14 cellular contexts compared by ENCODE assay signal in genomic region chr9:35792044-35792813, GRCh38. TPM values are rescaled to one million over a fixed set of nuclear protein-coding genes. Genes with fewer than 3 reads are reported as not detected.
DNase-seq lines count a peak whose midpoint lies in the region; ATAC-seq and TF ChIP-seq lines count a peak whose summit lies in the region.
"Had no signal": no experiment of that assay in that cellular context is flagged by ENCODE, and none has a peak within 500 bp of the region (broad histone marks: within the 10 kb centered on the region; RNA-seq: fewer than 3 reads in every experiment).

No MANE protein-coding gene starts in this region.

- CTCF ChIA-PET in naive thymus-derived CD4-positive, alpha-beta T cell (lab: Charles Lee): interaction anchor here (0.7 to 2.8 kb wide), 3 partner anchors 45 to 90 kb away, joined by 3 to 18 read pairs (median 4); no protein-coding TSS in a partner anchor

- 82 to 89% methylated on average over 11 of the region's 33 CpGs for WGBS in esophagus squamous epithelium, 2 donors
- 92% methylated on average over 31 of the region's 33 CpGs; no CpG with 5 or more reads in 1 of the 2 donors for WGBS in transverse colon (ENCODE audit: low coverage in 1 of 2), 2 donors

- H3K36me3 ChIP-seq in Peyer's patch (no peaks in the 10 kb centered on the region), esophagus squamous epithelium (no peaks in the 10 kb centered on the region), transverse colon (no peaks in the 10 kb centered on the region)
- peaks cover 0 to 4% (median 0%) of the 10 kb centered on the region in 3 experiments for H3K36me3 ChIP-seq in naive thymus-derived CD4-positive, alpha-beta T cell (ENCODE audit: control insufficient read depth in 2 of 3, insufficient read depth in 3 of 3, low read length in 3 of 3)

- TF ChIP-seq EP300 in transverse colon (IDR thresholded peaks at IDR 0.05; ENCODE audit: low read depth): no peak

- no peak for TF ChIP-seq CTCF in Peyer's patch (IDR thresholded peaks at IDR 0.05)
- no peak for TF ChIP-seq CTCF in esophagus squamous epithelium (IDR thresholded peaks at IDR 0.05)
- TF ChIP-seq CTCF in neural crest cell (conservative IDR thresholded peaks at IDR 0.05): no peak
- TF ChIP-seq CTCF in transverse colon (IDR thresholded peaks at IDR 0.05): no peak

- H3K4me1 ChIP-seq in Peyer's patch (peaks cover 0 to 27% (median 0%) of the 10 kb centered on the region in 4 donors), esophagus squamous epithelium (peaks cover 5 to 43% (median 18%) of the 10 kb centered on the region in 3 donors), transverse colon (peaks cover 0 to 36% (median 12%) of the 10 kb centered on the region in 4 donors)
- no peaks in the 10 kb centered on the region for H3K4me1 ChIP-seq in naive thymus-derived CD4-positive, alpha-beta T cell (ENCODE audit: control insufficient read depth in 2 of 2, insufficient read depth in 2 of 2, low read length in 2 of 2)

- H3K27me3 Mint-ChIP-seq in neural crest cell (ENCODE audit: low read depth): no peaks in the 10 kb centered on the region
- H3K27me3 Mint-ChIP-seq in naive thymus-derived CD4-positive, alpha-beta T cell: no peaks in the 10 kb centered on the region
- H3K27me3 Mint-ChIP-seq: activated naive CD8-positive, alpha-beta T cell had no signal

- H3K9me3 ChIP-seq in Peyer's patch (no peaks in the 10 kb centered on the region), esophagus squamous epithelium (no peaks in the 10 kb centered on the region), transverse colon (no peaks in the 10 kb centered on the region)
- H3K9me3 ChIP-seq in naive thymus-derived CD4-positive, alpha-beta T cell (ENCODE audit: control insufficient read depth in 2 of 3, low read length in 3 of 3): no peaks in the 10 kb centered on the region

- POLR2A ChIA-PET in naive thymus-derived CD4-positive, alpha-beta T cell (lab: Charles Lee): no interaction called here

- in situ Hi-C loops in transverse colon (cut with MboI; ENCODE audit: low pct_ligation_motif_present in 1 of 4, low pct_unique_long_range_greater_than_20kb in 1 of 4, low sequenced_read_pairs in 3 of 4): loop anchor here in 2 of 4 donors (10.0 kb wide), 2 partner anchors 93 to 103 kb away; no protein-coding TSS in a partner anchor

- H3K4me1 Mint-ChIP-seq in neural crest cell: peaks cover 31% of the 10 kb centered on the region
- peaks cover 6 to 21% (median 13%) of the 10 kb centered on the region in 7 donors for H3K4me1 Mint-ChIP-seq in naive thymus-derived CD4-positive, alpha-beta T cell

- H3K27me3 ChIP-seq in Peyer's patch (no peaks in the 10 kb centered on the region), esophagus squamous epithelium (peaks cover 0 to 27% (median 0%) of the 10 kb centered on the region in 4 donors), transverse colon (no peaks in the 10 kb centered on the region)
- no peaks in the 10 kb centered on the region for H3K27me3 ChIP-seq in naive thymus-derived CD4-positive, alpha-beta T cell (ENCODE audit: control insufficient read depth in 2 of 2, insufficient read depth in 2 of 2, low read length in 2 of 2)

- H3K36me3 Mint-ChIP-seq in neural crest cell (ENCODE audit: low read depth): no peaks in the 10 kb centered on the region
- peaks cover 0 to 11% (median 4%) of the 10 kb centered on the region in 5 donors for H3K36me3 Mint-ChIP-seq in naive thymus-derived CD4-positive, alpha-beta T cell

- H3K27ac ChIP-seq in Peyer's patch (peak overlapping the region; percentile 7 to 76 (median 48)), esophagus squamous epithelium (peak overlapping the region; percentile 67 to 89 (median 74)), transverse colon (peak overlapping the region; percentile 66 to 89 (median 73))
- no peak overlapping the region for H3K27ac ChIP-seq in naive thymus-derived CD4-positive, alpha-beta T cell (ENCODE audit: low read depth, low read length)

- intact Hi-C loops in esophagus squamous epithelium (cut with DNase I) (loop anchor here (5.0 kb wide), 1 partner anchor 90 kb away; no protein-coding TSS in a partner anchor), transverse colon (cut with DNase I; ENCODE audit: low total_unique reads) (no loop called here)
- intact Hi-C loops in naive thymus-derived CD4-positive, alpha-beta T cell (cut with micrococcal nuclease): no loop called here

- DNase-seq in Peyer's patch (no peak), esophagus squamous epithelium (lab: John Stamatoyannopoulos, UW) (no peak), neural crest cell (ENCODE audit: low read depth, low spot score) (no peak), transverse colon (no peak)
- no peak for DNase-seq in naive thymus-derived CD4-positive, alpha-beta T cell
- DNase-seq: activated CD4-positive, alpha-beta T cell treated with anti-CD3 and anti-CD28 coated beads, Interleukin-2, amount 50 U/mL, for 48 hours; Calu3; effector memory CD4-positive, alpha-beta T cell; NCI-H1930; T-helper 1 cell had no signal

- TF ChIP-seq POLR2A in Peyer's patch (IDR thresholded peaks at IDR 0.05): no peak
- no peak for TF ChIP-seq POLR2A in esophagus squamous epithelium (IDR thresholded peaks at IDR 0.05)
- TF ChIP-seq POLR2A in transverse colon (IDR thresholded peaks at IDR 0.05): no peak

- no peaks in the 10 kb centered on the region for H3K9me3 Mint-ChIP-seq in neural crest cell
- H3K9me3 Mint-ChIP-seq in naive thymus-derived CD4-positive, alpha-beta T cell: no peaks in the 10 kb centered on the region

- H3K4me3 Mint-ChIP-seq in neural crest cell: peak overlapping the region; percentile 25
- no peak overlapping the region for H3K4me3 Mint-ChIP-seq in naive thymus-derived CD4-positive, alpha-beta T cell
- H3K4me3 Mint-ChIP-seq: activated naive CD8-positive, alpha-beta T cell had no signal

- no peak for ATAC-seq in naive thymus-derived CD4-positive, alpha-beta T cell
- no peak for ATAC-seq in GM21447 (IDR thresholded peaks at IDR 0.05; ENCODE audit: unreplicated experiment)
- no peak for ATAC-seq in GM21529 (IDR thresholded peaks at IDR 0.05; ENCODE audit: unreplicated experiment)
- ATAC-seq in HG03354 (IDR thresholded peaks at IDR 0.05; ENCODE audit: poor library complexity, severe bottlenecking, unreplicated experiment): no peak

- H3K4me3 ChIP-seq in Peyer's patch (peak overlapping the region; percentile 20 to 55 (median 38)), esophagus squamous epithelium (peak overlapping the region; percentile 22 to 74 (median 50)), transverse colon (peak overlapping the region in 3 of 4 donors; percentile 41 to 55 (median 43))
- H3K4me3 ChIP-seq in naive thymus-derived CD4-positive, alpha-beta T cell (ENCODE audit: low read length): no peak overlapping the region

- no peak overlapping the region for H3K27ac Mint-ChIP-seq in neural crest cell (ENCODE audit: unreplicated experiment)
- H3K27ac Mint-ChIP-seq in naive thymus-derived CD4-positive, alpha-beta T cell: no peak overlapping the region
- H3K27ac Mint-ChIP-seq: activated naive CD8-positive, alpha-beta T cell had no signal

RNA-seq across cellular contexts. Expression of gene NPR2, which starts 0.8 kb away (rescaled TPM):
- total RNA-seq in Peyer's patch (10 to 100 TPM in 3 of 4 donors, 1 to 10 TPM in 1; 6.7 to 29.5 (median 21.6) TPM), esophagus squamous epithelium (10 to 100 TPM in 1 of 4 donors, 1 to 10 TPM in 1, under 1 TPM in 2; 0.08 to 12.2 (median 1.8) TPM), neural crest cell (26.9 and 27.6 TPM in 2 replicates), transverse colon (1 to 10 TPM; 1.1 to 6.8 (median 4.9) TPM)
- 10 to 100 TPM in 3 of 5 experiments, 1 to 10 TPM in 2; 3.1 to 22.2 (median 11.2) TPM for total RNA-seq in naive thymus-derived CD4-positive, alpha-beta T cell
- 1 to 10 TPM; 1.0 to 1.2 TPM for polyA plus RNA-seq in naive thymus-derived CD4-positive, alpha-beta T cell

RNA-seq across cellular contexts. Expression of gene SPAG8, which starts 19.8 kb away (rescaled TPM):
- under 1 TPM in 1 of 4 donors, not detected in 3; 0.94 TPM for total RNA-seq in Peyer's patch
- not detected for total RNA-seq in esophagus squamous epithelium
- total RNA-seq in neural crest cell: 1.4 TPM in 2 replicates
- total RNA-seq in transverse colon: 1 to 10 TPM in 2 of 4 donors, under 1 TPM in 1, not detected in 1; 0.41 to 3.0 (median 1.9) TPM
- 1 to 10 TPM; 2.1 to 9.1 (median 3.2) TPM for total RNA-seq in naive thymus-derived CD4-positive, alpha-beta T cell
- 1 to 10 TPM; 1.2 to 1.9 TPM for polyA plus RNA-seq in naive thymus-derived CD4-positive, alpha-beta T cell

RNA-seq across cellular contexts. Expression of gene HINT2, which starts 22.6 kb away (rescaled TPM):
- total RNA-seq in Peyer's patch (10 to 100 TPM; 19.8 to 40.3 (median 28.7) TPM), esophagus squamous epithelium (10 to 100 TPM; 13.2 to 34.9 (median 19.5) TPM), neural crest cell (54.1 and 60.1 TPM in 2 replicates), transverse colon (10 to 100 TPM; 16.8 to 58.0 (median 38.9) TPM)
- 10 to 100 TPM; 14.3 to 50.7 (median 22.2) TPM for total RNA-seq in naive thymus-derived CD4-positive, alpha-beta T cell
- polyA plus RNA-seq in naive thymus-derived CD4-positive, alpha-beta T cell: 10 to 100 TPM; 63.5 to 74.5 TPM

RNA-seq across cellular contexts. Expression of gene FAM221B, which starts 36.3 kb away (rescaled TPM):
- not detected for total RNA-seq in Peyer's patch
- total RNA-seq in esophagus squamous epithelium: not detected
- total RNA-seq in neural crest cell: 0.19 and 0.43 TPM in 2 replicates
- under 1 TPM in 1 of 4 donors, not detected in 3; 0.14 TPM for total RNA-seq in transverse colon
- total RNA-seq in naive thymus-derived CD4-positive, alpha-beta T cell: under 1 TPM in 1 of 5 experiments, not detected in 4; 0.32 TPM
- not detected for polyA plus RNA-seq in naive thymus-derived CD4-positive, alpha-beta T cell
- total RNA-seq: Calu3 had no signal

RNA-seq across cellular contexts. Expression of gene TMEM8B, which starts 36.8 kb away (rescaled TPM):
- 10 to 100 TPM in 1 of 4 donors, 1 to 10 TPM in 3; 6.0 to 11.6 (median 8.1) TPM for total RNA-seq in Peyer's patch
- total RNA-seq in esophagus squamous epithelium: 1 to 10 TPM in 2 of 4 donors, under 1 TPM in 2; 0.35 to 4.8 (median 1.4) TPM
- total RNA-seq in neural crest cell: 23.9 and 26.5 TPM in 2 replicates
- 10 to 100 TPM in 2 of 4 donors, 1 to 10 TPM in 2; 7.8 to 21.3 (median 9.6) TPM for total RNA-seq in transverse colon
- total RNA-seq in naive thymus-derived CD4-positive, alpha-beta T cell: 10 to 100 TPM in 4 of 5 experiments, 1 to 10 TPM in 1; 3.9 to 11.6 (median 10.6) TPM
- 1 to 10 TPM; 3.0 to 3.5 TPM for polyA plus RNA-seq in naive thymus-derived CD4-positive, alpha-beta T cell
